8 cellular contexts compared by ENCODE assay signal in the genomic region with DNA sequence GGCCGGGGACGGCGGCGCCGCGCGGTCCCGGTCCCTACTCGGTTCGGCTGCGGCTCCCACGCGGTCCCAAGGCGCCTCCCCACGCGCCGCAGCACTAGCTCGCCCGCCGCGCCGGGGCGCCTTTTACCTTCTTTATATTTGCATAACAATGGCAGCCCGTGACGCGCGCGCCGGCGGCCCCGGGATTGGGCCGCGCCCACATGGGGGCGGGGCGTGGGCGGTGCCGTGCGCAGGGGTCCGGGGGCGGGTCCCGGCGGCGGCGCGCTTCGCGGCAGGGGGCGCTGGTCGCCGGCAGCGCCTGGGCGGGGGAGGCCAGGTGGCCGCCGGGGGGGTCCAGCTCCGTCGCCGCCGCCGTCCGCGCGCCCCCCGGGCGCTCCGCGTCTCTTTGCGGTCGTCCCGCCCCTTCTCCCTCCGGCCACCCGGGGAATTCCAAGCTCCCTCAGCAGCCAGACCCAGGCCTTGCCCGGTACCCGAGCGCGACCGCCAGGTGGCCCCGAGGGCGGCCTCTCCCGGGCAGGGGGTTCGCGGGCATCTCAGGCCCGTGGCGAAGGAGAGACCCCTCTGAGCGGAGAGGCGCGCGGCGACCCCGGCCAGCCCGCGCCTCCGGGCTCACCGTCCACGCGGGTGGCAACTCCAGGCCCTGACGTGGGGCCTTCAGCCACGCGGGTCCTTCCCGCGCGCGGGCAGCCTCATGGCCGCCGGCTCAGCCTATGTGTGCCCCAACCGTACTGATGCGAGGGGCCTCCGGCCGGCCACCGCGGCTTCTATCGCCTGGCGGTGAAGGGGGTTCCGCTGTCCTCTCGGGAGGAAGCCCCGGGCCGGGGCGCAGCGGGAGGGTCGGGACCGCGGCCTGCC. TPM values are rescaled to one million over a fixed set of nuclear protein-coding genes. Genes with fewer than 3 reads are reported as not detected.
A peak's percentile ranks its signal among the peaks of the same experiment; 100 is the strongest.
DNase-seq lines count a peak whose midpoint lies in the region; ATAC-seq and TF ChIP-seq lines count a peak whose summit lies in the region.

A gene with protein sequence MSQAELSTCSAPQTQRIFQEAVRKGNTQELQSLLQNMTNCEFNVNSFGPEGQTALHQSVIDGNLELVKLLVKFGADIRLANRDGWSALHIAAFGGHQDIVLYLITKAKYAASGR (minus strand): TSS at position 96 of the 855 bp plus-strand sequence. CDS start 343 bp downstream, outside the sequence.

- H3K4me1 ChIP-seq in SJCRH30 = peaks cover 38% of the 10 kb centered on the region
- peaks cover 4% of the 10 kb centered on the region for H3K4me1 ChIP-seq in osteoblast (ENCODE audit: insufficient read depth, low read length)
- peaks cover 38% of the 10 kb centered on the region for H3K4me1 ChIP-seq in testis

- no peaks in the 10 kb centered on the region for H4K20me1 ChIP-seq in osteoblast (ENCODE audit: insufficient read depth, low read length)

- H3K36me3 ChIP-seq in SJCRH30 = no peaks in the 10 kb centered on the region
- no peaks in the 10 kb centered on the region for H3K36me3 ChIP-seq in osteoblast (ENCODE audit: insufficient read depth, low read length)
- no peaks in the 10 kb centered on the region for H3K36me3 ChIP-seq in testis (ENCODE audit: low read depth, missing control alignments)

- H3K79me2 ChIP-seq in osteoblast (ENCODE audit: insufficient read depth, low read length) = no peaks in the 10 kb centered on the region

- H3K4me3 ChIP-seq in SJCRH30 (peak within 1 kb of the TSS; percentile 52), osteoblast (ENCODE audit: insufficient read depth, low read length) (peak within 1 kb of the TSS; percentile 46), testis (peak within 1 kb of the TSS; percentile 50 to 60)

- H3K4me2 ChIP-seq in osteoblast (ENCODE audit: insufficient read depth, low read length) = peak within 1 kb of the TSS; percentile 56

- peak; percentile 65 for ATAC-seq in GM21737 (IDR thresholded peaks at IDR 0.05; ENCODE audit: unreplicated experiment)

- no peak for TF ChIP-seq POLR2A in testis (IDR thresholded peaks at IDR 0.05)

- DNase-seq in EL (peak; percentile 77), LHCN-M2 (ENCODE audit: low read depth) (peak; percentile 55), SJCRH30 (peak in 1 of 2 experiments; percentile 38), glomerular visceral epithelial cell (ENCODE audit: extremely low spot score) (peak; percentile 86), osteoblast (ENCODE audit: insufficient read length, low spot score, missing footprints) (peak; percentile 100), testis (peak; percentile 96)
- DNase-seq in activated naive CD4-positive, alpha-beta T cell (lab: John Stamatoyannopoulos, UW) = peak; percentile 85 to 95 (median 90)

- H3K27me3 ChIP-seq in SJCRH30 (peaks cover 21% of the 10 kb centered on the region), osteoblast (ENCODE audit: insufficient read depth, low read length) (peaks cover 32% of the 10 kb centered on the region), testis (no peaks in the 10 kb centered on the region)

- TF ChIP-seq CTCF in osteoblast (IDR thresholded peaks at IDR 0.05; ENCODE audit: extremely low read depth, low read depth, low read length) (peak; percentile 26), testis (IDR thresholded peaks at IDR 0.05) (peak; percentile 36 to 45 (median 38))

- 3% methylated on average over 98 of the region's 121 CpGs; no CpG with 5 or more reads in 1 of the 2 donors for WGBS in testis, 2 donors

- intact Hi-C loops in testis (cut with DNase I; ENCODE audit: low total_unique reads) = no loop called here

- peak within 1 kb of the TSS; percentile 80 for H3K27ac ChIP-seq in SJCRH30
- no peak within 1 kb of the TSS for H3K27ac ChIP-seq in osteoblast (ENCODE audit: low read depth, low read length)
- peak within 1 kb of the TSS; percentile 72 to 80 for H3K27ac ChIP-seq in testis

- peak within 1 kb of the TSS; percentile 47 for H2AFZ ChIP-seq in osteoblast (ENCODE audit: low read length)

- no peaks in the 10 kb centered on the region for H3K9me3 ChIP-seq in SJCRH30 (replicated peaks)
- H3K9me3 ChIP-seq in osteoblast (ENCODE audit: low read depth, low read length) = no peaks in the 10 kb centered on the region
- no peaks in the 10 kb centered on the region for H3K9me3 ChIP-seq in testis

RNA-seq across cellular contexts. Expression of the gene that starts here (rescaled TPM):
- 0.06 TPM in 1 of 2 replicates, not detected in the other for total RNA-seq in LHCN-M2 (2014; rRNA removed)
- 0.06 TPM for polyA plus RNA-seq in LHCN-M2 (2012)
- total RNA-seq in SJCRH30 (2014; rRNA removed; shearing (Covaris generic)) = 0.89 and 1.0 TPM in 2 replicates
- under 0.01 TPM in 2 replicates for total RNA-seq in osteoblast
- 10 to 100 TPM; 14.4 to 40.6 TPM for total RNA-seq in testis
- 5.2 TPM for polyA plus RNA-seq in testis (ENCODE audit: insufficient read depth, low read depth, low replicate concordance)

Comparison
In these comparisons a context has a peak if more than half of its experiments do, and no peak if none do; other contexts are left out.
1. Peak in DNase-seq in LHCN-M2; RNA of the gene not detected or under 1 TPM.
2. Peak in DNase-seq, H3K4me3 ChIP-seq and H3K4me2 ChIP-seq in osteoblast; RNA of the gene not detected or under 1 TPM.